In the genomic region with DNA sequence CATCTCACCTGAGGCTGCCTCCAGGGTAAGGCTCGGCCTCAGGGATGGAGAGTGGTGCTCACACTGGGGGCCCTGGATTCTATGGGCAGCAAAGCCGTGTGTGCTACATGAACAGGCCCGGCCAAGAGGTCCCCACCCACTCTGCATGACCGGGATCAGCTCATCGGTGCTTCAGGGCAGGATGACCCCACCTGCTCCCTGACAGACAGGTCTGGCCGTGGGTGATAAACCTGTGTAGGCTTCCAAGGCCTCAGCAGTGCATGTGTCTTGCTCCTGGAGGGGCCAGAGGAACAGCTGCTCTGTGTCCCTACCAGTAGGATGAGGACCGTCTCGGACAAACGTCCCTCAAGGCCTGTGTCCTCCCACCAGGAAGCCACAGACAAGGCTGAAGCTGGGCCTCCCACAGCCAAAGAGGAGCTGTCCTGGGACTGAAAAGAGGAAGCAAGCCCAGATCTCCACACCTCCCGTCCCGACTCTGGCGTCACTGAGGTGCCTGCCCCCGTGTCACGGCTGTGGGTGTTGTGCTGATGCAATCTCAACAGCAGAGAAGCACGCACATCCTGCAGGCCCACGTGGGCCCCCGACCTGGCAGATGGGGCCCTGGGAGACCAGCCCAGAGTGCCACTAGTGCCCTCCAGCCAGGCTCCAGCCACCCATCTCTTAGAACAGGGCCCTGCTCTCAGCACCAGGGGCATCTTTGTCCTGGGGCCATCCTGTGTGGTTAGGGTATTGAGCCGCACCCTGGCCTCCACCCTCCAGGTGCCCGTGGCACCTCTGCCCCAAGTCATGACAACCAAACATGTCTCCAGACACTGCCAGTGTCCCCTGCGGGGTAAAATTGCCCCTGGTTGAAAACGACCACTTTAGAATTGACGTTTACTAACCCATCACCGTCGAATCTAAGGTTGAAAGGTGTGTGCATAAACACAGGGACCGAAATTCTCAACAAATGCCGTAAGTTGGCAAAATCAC, we compare ENCODE assay signal across 8 cellular contexts.
DNase-seq lines count a peak whose midpoint lies in the region; ATAC-seq, FAIRE-seq and TF ChIP-seq lines count a peak whose summit lies in the region.
"Not testable (repeated sequence)": the region's sequence is repeated elsewhere in the genome, so short reads cannot be mapped to it uniquely, and the experiment has no call there.

No MANE protein-coding gene starts in this region.

- not testable (repeated sequence) for H3K4me1 Mint-ChIP-seq in T-helper 2 cell treated with Interferon-gamma antibody and Interleukin-4, amounts not matched to agents 5 μg/mL and 100 μg/mL, for 36 hours (ENCODE audit: low read depth)

- not testable (repeated sequence) for TF ChIP-seq POLR2A in gastroesophageal sphincter (IDR thresholded peaks at IDR 0.05)

- H3K4me1 ChIP-seq in gastroesophageal sphincter, pancreas: not testable (repeated sequence)

- H3K4me3 Mint-ChIP-seq in T-helper 2 cell treated with Interferon-gamma antibody and Interleukin-4, amounts not matched to agents 5 μg/mL and 100 μg/mL, for 36 hours: not testable (repeated sequence)

- TF ChIP-seq CTCF in gastroesophageal sphincter (IDR thresholded peaks at IDR 0.05); pancreas (IDR thresholded peaks at IDR 0.05): not testable (repeated sequence)

- not testable (repeated sequence) for H3K27ac ChIP-seq in gastroesophageal sphincter, pancreas

- FAIRE-seq in pancreas (lab: Jason Lieb, UNC): not testable (repeated sequence)

- not testable (repeated sequence) for H3K36me3 Mint-ChIP-seq in T-helper 2 cell treated with Interferon-gamma antibody and Interleukin-4, amounts not matched to agents 5 μg/mL and 100 μg/mL, for 36 hours (ENCODE audit: low read depth)

- not testable (repeated sequence) for H3K27me3 Mint-ChIP-seq in T-helper 2 cell treated with Interferon-gamma antibody and Interleukin-4, amounts not matched to agents 5 μg/mL and 100 μg/mL, for 36 hours (ENCODE audit: low read depth)

- H3K27ac Mint-ChIP-seq in T-helper 2 cell treated with Interferon-gamma antibody and Interleukin-4, amounts not matched to agents 5 μg/mL and 100 μg/mL, for 36 hours: peak overlapping the region; percentile 41

- not testable (repeated sequence) for H3K36me3 ChIP-seq in gastroesophageal sphincter, pancreas

- H3K9me3 ChIP-seq in gastroesophageal sphincter, pancreas: not testable (repeated sequence)

- H3K9me3 Mint-ChIP-seq in T-helper 2 cell treated with Interferon-gamma antibody and Interleukin-4, amounts not matched to agents 5 μg/mL and 100 μg/mL, for 36 hours: not testable (repeated sequence)

- DNase-seq in CMK (ENCODE audit: low read depth) (peak; percentile 52), pancreas (peak in 1 of 6 donors; percentile 40)
- peak; percentile 79 for DNase-seq in T-helper 2 cell treated with Interferon-gamma antibody and Interleukin-4, amounts not matched to agents 5 μg/mL and 100 μg/mL, for 36 hours (ENCODE audit: low spot score)
- peak; percentile 81 to 82 for DNase-seq in activated T-cell treated with anti-CD3 and anti-CD28 coated beads, Interleukin-2, amount 50 U/mL, for 48 hours
- peak; percentile 44 to 50 for DNase-seq in stimulated activated CD8-positive, alpha-beta memory T cell treated with anti-CD3 and anti-CD28 coated beads, Interleukin-2, amount 100 ng/mL, for 48 hours (ENCODE audit: low read depth in 2 of 2)

- 50% methylated on average over 4 of the region's 26 CpGs; no CpG with 5 or more reads in 1 of the 2 donors for WGBS in gastroesophageal sphincter (ENCODE audit: low coverage in 1 of 2), 2 donors
- WGBS in pancreas, 2 donors: 87% methylated on average over 21 of the region's 26 CpGs; no CpG with 5 or more reads in 1 of the 2 donors

- not testable (repeated sequence) for H3K27me3 ChIP-seq in gastroesophageal sphincter, pancreas

- intact Hi-C loops in pancreas (cut with DNase I): not testable (repeated sequence)

- TF ChIP-seq EP300 in gastroesophageal sphincter (IDR thresholded peaks at IDR 0.05): not testable (repeated sequence)

- ATAC-seq in GM21423 (IDR thresholded peaks at IDR 0.05; ENCODE audit: unreplicated experiment): peak; percentile 89
- peak; percentile 75 for ATAC-seq in HG03097 (IDR thresholded peaks at IDR 0.05; ENCODE audit: low FRiP score, unreplicated experiment)
- peak; percentile 52 for ATAC-seq in gastroesophageal sphincter
- ATAC-seq in pancreas: peak in 3 of 4 donors; percentile 40 to 59 (median 56)

- H3K4me3 ChIP-seq in gastroesophageal sphincter, pancreas: not testable (repeated sequence)
